ENCODE assay signal across 8 cellular contexts in the genomic region with DNA sequence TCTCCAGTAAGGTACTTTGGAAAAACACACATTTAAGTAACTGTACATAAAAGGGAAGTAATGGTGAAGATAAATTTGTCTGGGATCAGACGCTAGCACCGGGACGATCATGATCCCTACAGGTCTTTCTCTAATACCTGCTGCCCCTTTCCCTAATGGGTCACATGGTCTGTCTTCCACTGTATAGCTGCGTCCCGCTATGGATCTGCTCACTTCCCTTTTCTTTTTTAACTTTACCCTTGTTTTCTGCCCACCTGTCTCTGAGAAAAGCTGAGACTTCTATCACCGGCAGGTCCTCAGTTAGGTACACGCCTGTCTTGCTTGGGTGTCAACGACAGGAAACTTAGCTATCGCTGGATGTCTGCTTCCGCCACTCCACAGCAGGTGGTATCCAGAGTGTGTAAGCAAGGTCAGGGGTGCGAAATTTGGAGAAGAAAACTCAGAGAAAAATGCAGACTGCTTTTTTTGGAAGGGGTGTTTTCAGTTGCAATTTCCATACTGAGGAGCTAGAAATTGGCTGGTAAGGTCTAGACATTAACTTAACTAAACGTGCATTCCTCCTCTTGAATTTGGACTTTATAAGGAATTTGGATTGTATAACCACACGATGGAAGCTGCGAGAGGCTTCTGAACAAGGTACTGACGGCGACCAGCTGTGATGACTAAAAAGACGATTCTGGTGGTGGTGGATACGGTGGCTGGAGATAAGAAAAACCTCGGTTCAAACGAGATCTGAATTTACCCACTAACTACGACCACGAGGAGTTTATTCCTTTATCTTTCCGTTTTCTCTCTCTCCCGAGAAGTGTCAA. TPM values are rescaled to one million over a fixed set of nuclear protein-coding genes. Genes with fewer than 3 reads are reported as not detected.
DNase-seq lines count a peak whose midpoint lies in the region; ATAC-seq and TF ChIP-seq lines count a peak whose summit lies in the region.

No MANE protein-coding gene starts in this region.

- H3K27me3 Mint-ChIP-seq in brain: peaks cover 4% of the 10 kb centered on the region

- H3K9me2 ChIP-seq in HCT116 (ENCODE audit: insufficient read depth): no peaks in the 10 kb centered on the region
- no peaks in the 10 kb centered on the region for H3K9me2 ChIP-seq in PC-9 (ENCODE audit: insufficient read depth)

- H3K79me2 ChIP-seq in HCT116 (ENCODE audit: insufficient read depth, low read length): peaks cover 38% of the 10 kb centered on the region
- peaks cover 38% of the 10 kb centered on the region for H3K79me2 ChIP-seq in PC-9 (ENCODE audit: low read depth)

- H3K4me1 ChIP-seq in ES-I3 (ENCODE audit: insufficient read depth, low read length) (peaks cover 13% of the 10 kb centered on the region), HCT116 (ENCODE audit: control insufficient read depth in 1 of 2, insufficient read depth in 2 of 2, low read length in 2 of 2) (peaks cover 19 to 30% of the 10 kb centered on the region in 2 experiments; a peak in 3 of 4 replicates), PC-9 (replicated peaks; ENCODE audit: insufficient read depth) (peaks cover 32% of the 10 kb centered on the region), thoracic aorta (ENCODE audit: control insufficient read depth in 1 of 2, low read depth in 2 of 2) (peaks cover 26 to 39% of the 10 kb centered on the region in 2 donors)

- ATAC-seq in HCT116 (no peak), thoracic aorta (ENCODE audit: insufficient number of reproducible peaks, low FRiP score, low read depth) (no peak)

- RAD21 ChIA-PET in HCT116 (lab: Charles Lee; ENCODE audit: low non-redundant PET in 1 of 2, low total read pairs in 2 of 2, uncharacterized antibody in 2 of 2, unreplicated experiment in 2 of 2): no interaction called here

- CTCF ChIA-PET in HCT116 (lab: Charles Lee) (interaction anchor here (0.8 to 2.9 kb wide), 5 partner anchors 279 to 545 kb away, joined by 3 to 10 read pairs (median 3); no protein-coding TSS in a partner anchor), PC-9 (lab: Charles Lee) (interaction anchor here (0.6 to 1.8 kb wide), 3 partner anchors 78 to 542 kb away, joined by 4 to 6 read pairs (median 5); no protein-coding TSS in a partner anchor)

- peak overlapping the region; percentile 92 to 96 (median 95) for H3K4me3 Mint-ChIP-seq in brain

- no peaks in the 10 kb centered on the region for H3K9me3 Mint-ChIP-seq in brain

- TF ChIP-seq POLR2A in HCT116 (IDR thresholded peaks at IDR 0.05; ENCODE audit: borderline replicate concordance, extremely low read depth, insufficient read depth, insufficient read length) (no peak), lower leg skin (IDR thresholded peaks at IDR 0.05) (no peak)

- H3F3A ChIP-seq in PC-9 (ENCODE audit: insufficient read depth, low read depth): peaks cover 8% of the 10 kb centered on the region; the same call in 1 of the 2 replicates

- H2AFZ ChIP-seq in HCT116 (ENCODE audit: low read depth, low read length, poor library complexity, severe bottlenecking) (no peak overlapping the region), PC-9 (peak overlapping the region; percentile 98)

- peak overlapping the region; percentile 96 to 99 (median 97) for H3K27ac Mint-ChIP-seq in brain

- H3K9ac ChIP-seq in ES-I3 (ENCODE audit: low read depth, low read length) (peak overlapping the region; percentile 92), HCT116 (ENCODE audit: low read length) (peak overlapping the region; percentile 86)

- H3K4me3 ChIP-seq in HCT116 (replicated peaks in 1 of 2; ENCODE audit: low read depth in 1 of 2, low read length in 2 of 2): peak overlapping the region; percentile 91 to 94
- peak overlapping the region; percentile 86 for H3K4me3 ChIP-seq in PC-9
- H3K4me3 ChIP-seq in lower leg skin (ENCODE audit: low read depth, poor library complexity, severe bottlenecking): peak overlapping the region; percentile 24
- peak overlapping the region; percentile 95 for H3K4me3 ChIP-seq in thoracic aorta

- H3K4me2 ChIP-seq in HCT116 (ENCODE audit: low read length) (peak overlapping the region; percentile 92), PC-9 (peak overlapping the region; percentile 100)

- TF ChIP-seq CTCF in HCT116 (IDR thresholded peaks at IDR 0.05 in 2 of 3, conservative IDR thresholded peaks at IDR 0.05 in 1 of 3; ENCODE audit: borderline replicate concordance in 1 of 3, insufficient read depth in 1 of 3, low read depth in 2 of 3, low read length in 2 of 3): no peak
- no peak for TF ChIP-seq CTCF in PC-9 (conservative IDR thresholded peaks at IDR 0.05)
- no peak for TF ChIP-seq CTCF in brain (conservative IDR thresholded peaks at IDR 0.05)
- no peak for TF ChIP-seq CTCF in lower leg skin (IDR thresholded peaks at IDR 0.05)
- TF ChIP-seq CTCF in thoracic aorta (IDR thresholded peaks at IDR 0.05): no peak

- no peaks in the 10 kb centered on the region for H4K20me1 ChIP-seq in HCT116 (ENCODE audit: insufficient read depth)
- peaks cover 29% of the 10 kb centered on the region for H4K20me1 ChIP-seq in PC-9 (ENCODE audit: insufficient read depth)

- H3K36me3 ChIP-seq in ES-I3 (ENCODE audit: insufficient read depth, low read length) (no peaks in the 10 kb centered on the region), HCT116 (ENCODE audit: control insufficient read depth in 1 of 2, insufficient read depth in 2 of 2, low read length in 2 of 2) (no peaks in the 10 kb centered on the region; a peak in 1 of 4 replicates), PC-9 (ENCODE audit: low read depth) (no peaks in the 10 kb centered on the region), thoracic aorta (no peaks in the 10 kb centered on the region)

- intact Hi-C loops in HCT116 (cut with micrococcal nuclease): loop anchor here (5.0 kb wide), 1 partner anchor 79 kb away; no protein-coding TSS in a partner anchor
- intact Hi-C loops in PC-9 (cut with micrococcal nuclease; ENCODE audit: unreplicated experiment): loop anchor here (5.0 to 10.0 kb wide), 3 partner anchors 397 to 956 kb away; partner anchors contain the start of gene MED10
- intact Hi-C loops in lower leg skin (cut with DNase I; ENCODE audit: low total_unique reads): no loop called here

- no peak for DNase-seq in HCT116 (ENCODE audit: low read depth, low spot score)
- peak in 1 of 2 experiments; percentile 17 for DNase-seq in PC-9
- no peak for DNase-seq in lower leg skin (ENCODE audit: low spot score in 2 of 2)
- no peak for DNase-seq in thoracic aorta (ENCODE audit: low spot score)
- DNase-seq in NCI-H128 (lab: John Stamatoyannopoulos, UW; ENCODE audit: unreplicated experiment): no peak
- DNase-seq in amniotic stem cell (lab: John Stamatoyannopoulos, UW): no peak

- H3K27me3 ChIP-seq in HCT116 (ENCODE audit: insufficient read depth, low read length) (no peaks in the 10 kb centered on the region), PC-9 (ENCODE audit: insufficient read depth, low read depth) (no peaks in the 10 kb centered on the region), thoracic aorta (replicated peaks; ENCODE audit: insufficient read depth) (no peaks in the 10 kb centered on the region)

- peak overlapping the region; percentile 84 for H3K27ac ChIP-seq in HCT116 (ENCODE audit: low read depth, low read length)
- peak overlapping the region; percentile 89 for H3K27ac ChIP-seq in PC-9
- peak overlapping the region; percentile 93 to 97 for H3K27ac ChIP-seq in thoracic aorta

- peaks cover 32% of the 10 kb centered on the region for H3K4me1 Mint-ChIP-seq in brain

- no peak for TF ChIP-seq RAD21 in HCT116 (IDR thresholded peaks at IDR 0.05; ENCODE audit: low read depth)

- H3K9me3 ChIP-seq in ES-I3 (ENCODE audit: control insufficient read depth, insufficient read depth, low read length) (no peaks in the 10 kb centered on the region), HCT116 (ENCODE audit: control insufficient read depth in 1 of 2, insufficient read depth in 1 of 2, low read depth in 1 of 2, low read length in 2 of 2) (no peaks in the 10 kb centered on the region), PC-9 (ENCODE audit: insufficient read depth, low read depth) (no peaks in the 10 kb centered on the region), thoracic aorta (no peaks in the 10 kb centered on the region)

- POLR2A ChIA-PET in HCT116 (lab: Charles Lee) (interaction anchor here (2.0 kb wide), 1 partner anchor 275 kb away, joined by 7 read pairs; no protein-coding TSS in a partner anchor), PC-9 (lab: Charles Lee; ENCODE audit: unreplicated experiment) (interaction anchor here (0.5 to 1.0 kb wide), 4 partner anchors 27 to 278 kb away, joined by 3 to 7 read pairs (median 4); no protein-coding TSS in a partner anchor)

- H3K36me3 Mint-ChIP-seq in brain: no peaks in the 10 kb centered on the region

- BruUV-seq in HCT116 (replicated peaks; lab: Mats Ljungman, UMichigan): TSS peak; percentile 80
- BruUV-seq in PC-9 (replicated peaks; lab: Mats Ljungman, UMichigan): TSS peak; percentile 83

- WGBS in lower leg skin, 2 donors: 21 to 25% methylated on average over 24 of the region's 24 CpGs

TF ChIP-seq in HCT116, 20 proteins besides CTCF, POLR2A, EP300 and RAD21 (continues in another document):
- no peak for TF ChIP-seq CEBPB (IDR thresholded peaks at IDR 0.05; ENCODE audit: low read depth)
- no peak for TF ChIP-seq FOSL1 (IDR thresholded peaks at IDR 0.05; ENCODE audit: low read depth)
- no peak for TF ChIP-seq ELF1 (IDR thresholded peaks at IDR 0.05; ENCODE audit: borderline replicate concordance, low read depth)
- TF ChIP-seq ZFX (IDR thresholded peaks at IDR 0.05): no peak
- no peak for TF ChIP-seq YY1 (IDR thresholded peaks at IDR 0.05; ENCODE audit: extremely low read depth, insufficient replicate concordance, low read depth, low read length)
- no peak for TF ChIP-seq TCF7L2 (IDR thresholded peaks at IDR 0.05; ENCODE audit: borderline replicate concordance, extremely low read depth, insufficient read depth, insufficient read length)
- TF ChIP-seq SIN3A (IDR thresholded peaks at IDR 0.05; ENCODE audit: low read depth): no peak
- no peak for TF ChIP-seq SP1 (IDR thresholded peaks at IDR 0.05; ENCODE audit: low read depth)
- no peak for TF ChIP-seq CBX3 (IDR thresholded peaks at IDR 0.05; ENCODE audit: low read depth)
- TF ChIP-seq EGR1 (IDR thresholded peaks at IDR 0.05; ENCODE audit: low read depth): no peak

RNA-seq across cellular contexts. Expression of gene ICE1, which starts 1.1 kb away (rescaled TPM):
- 30.0 TPM for total RNA-seq in HCT116 (2021; ENCODE audit: unreplicated experiment)
- 7.3 and 9.1 TPM in 2 replicates for polyA plus RNA-seq in HCT116 (2012)
- 59.1 and 68.4 TPM in 2 replicates for total RNA-seq in PC-9 (2021)
- polyA plus RNA-seq in brain (ENCODE audit: insufficient read depth, low read depth, low replicate concordance): 8.8 TPM
- total RNA-seq in lower leg skin: 10 to 100 TPM; 15.3 to 20.2 (median 19.1) TPM
- 10 to 100 TPM; 25.5 to 48.1 TPM for total RNA-seq in thoracic aorta

Comparison
In these comparisons a context has a peak if more than half of its experiments do, and no peak if none do; other contexts are left out.
1. H3K4me3 ChIP-seq: peak in every context shown above with its lines; median percentile 95 in thoracic aorta; 92 in HCT116; 86 in PC-9; 24 in lower leg skin.